Comparison of ENCODE assay signal across 1 cellular context in genomic region chr4:113645771-113646455, GRCh38.
TF ChIP-seq lines count a peak whose summit lies in the region.

No MANE protein-coding gene starts in this region.

TF ChIP-seq in K562, 482 proteins besides CTCF, POLR2A, EP300 and RAD21 (continued from another document):
- TF ChIP-seq, protein P1, sequence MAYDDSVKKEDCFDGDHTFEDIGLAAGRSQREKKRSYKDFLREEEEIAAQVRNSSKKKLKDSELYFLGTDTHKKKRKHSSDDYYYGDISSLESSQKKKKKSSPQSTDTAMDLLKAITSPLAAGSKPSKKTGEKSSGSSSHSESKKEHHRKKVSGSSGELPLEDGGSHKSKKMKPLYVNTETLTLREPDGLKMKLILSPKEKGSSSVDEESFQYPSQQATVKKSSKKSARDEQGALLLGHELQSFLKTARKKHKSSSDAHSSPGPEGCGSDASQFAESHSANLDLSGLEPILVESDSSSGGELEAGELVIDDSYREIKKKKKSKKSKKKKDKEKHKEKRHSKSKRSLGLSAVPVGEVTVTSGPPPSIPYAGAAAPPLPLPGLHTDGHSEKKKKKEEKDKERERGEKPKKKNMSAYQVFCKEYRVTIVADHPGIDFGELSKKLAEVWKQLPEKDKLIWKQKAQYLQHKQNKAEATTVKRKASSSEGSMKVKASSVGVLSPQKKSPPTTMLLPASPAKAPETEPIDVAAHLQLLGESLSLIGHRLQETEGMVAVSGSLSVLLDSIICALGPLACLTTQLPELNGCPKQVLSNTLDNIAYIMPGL (CRISPR knock-in tag; IDR thresholded peaks at IDR 0.05) = no peak
- TF ChIP-seq, protein P2, sequence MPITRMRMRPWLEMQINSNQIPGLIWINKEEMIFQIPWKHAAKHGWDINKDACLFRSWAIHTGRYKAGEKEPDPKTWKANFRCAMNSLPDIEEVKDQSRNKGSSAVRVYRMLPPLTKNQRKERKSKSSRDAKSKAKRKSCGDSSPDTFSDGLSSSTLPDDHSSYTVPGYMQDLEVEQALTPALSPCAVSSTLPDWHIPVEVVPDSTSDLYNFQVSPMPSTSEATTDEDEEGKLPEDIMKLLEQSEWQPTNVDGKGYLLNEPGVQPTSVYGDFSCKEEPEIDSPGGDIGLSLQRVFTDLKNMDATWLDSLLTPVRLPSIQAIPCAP (CRISPR knock-in tag; IDR thresholded peaks at IDR 0.05; ENCODE audit: borderline replicate concordance) = no peak
- TF ChIP-seq, protein P3, sequence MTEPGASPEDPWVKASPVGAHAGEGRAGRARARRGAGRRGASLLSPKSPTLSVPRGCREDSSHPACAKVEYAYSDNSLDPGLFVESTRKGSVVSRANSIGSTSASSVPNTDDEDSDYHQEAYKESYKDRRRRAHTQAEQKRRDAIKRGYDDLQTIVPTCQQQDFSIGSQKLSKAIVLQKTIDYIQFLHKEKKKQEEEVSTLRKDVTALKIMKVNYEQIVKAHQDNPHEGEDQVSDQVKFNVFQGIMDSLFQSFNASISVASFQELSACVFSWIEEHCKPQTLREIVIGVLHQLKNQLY (CRISPR knock-in tag; conservative IDR thresholded peaks at IDR 0.05) = no peak
- TF ChIP-seq ZNF140 (CRISPR knock-in tag; IDR thresholded peaks at IDR 0.05) = no peak
- TF ChIP-seq POLR2AphosphoS2 (IDR thresholded peaks at IDR 0.05; ENCODE audit: low read length) = no peak
- 0 out of 2 replicates have a peak, but pooled peaks have one; percentile 21 for TF ChIP-seq ARID1B (IDR thresholded peaks at IDR 0.05)
- no peak for TF ChIP-seq POLR2G (IDR thresholded peaks at IDR 0.05; ENCODE audit: low read depth, low read length)
- TF ChIP-seq, protein P4, sequence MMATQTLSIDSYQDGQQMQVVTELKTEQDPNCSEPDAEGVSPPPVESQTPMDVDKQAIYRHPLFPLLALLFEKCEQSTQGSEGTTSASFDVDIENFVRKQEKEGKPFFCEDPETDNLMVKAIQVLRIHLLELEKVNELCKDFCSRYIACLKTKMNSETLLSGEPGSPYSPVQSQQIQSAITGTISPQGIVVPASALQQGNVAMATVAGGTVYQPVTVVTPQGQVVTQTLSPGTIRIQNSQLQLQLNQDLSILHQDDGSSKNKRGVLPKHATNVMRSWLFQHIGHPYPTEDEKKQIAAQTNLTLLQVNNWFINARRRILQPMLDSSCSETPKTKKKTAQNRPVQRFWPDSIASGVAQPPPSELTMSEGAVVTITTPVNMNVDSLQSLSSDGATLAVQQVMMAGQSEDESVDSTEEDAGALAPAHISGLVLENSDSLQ (IDR thresholded peaks at IDR 0.05) = no peak
- no peak for TF ChIP-seq GTF2A2 (tag; IDR thresholded peaks at IDR 0.05)
- no peak for TF ChIP-seq CHD7 (IDR thresholded peaks at IDR 0.05; ENCODE audit: low read depth, low read length)
